Comparison of ENCODE assay signal across 1 cellular context in genomic region chr7:44634187-44634838, GRCh38.
TF ChIP-seq lines count a peak whose summit lies in the region.

No MANE protein-coding gene starts in this region.

TF ChIP-seq in GM23338, 12 proteins besides CTCF, POLR2A, EP300 and RAD21 (continued from another document):
- TF ChIP-seq, protein P1, sequence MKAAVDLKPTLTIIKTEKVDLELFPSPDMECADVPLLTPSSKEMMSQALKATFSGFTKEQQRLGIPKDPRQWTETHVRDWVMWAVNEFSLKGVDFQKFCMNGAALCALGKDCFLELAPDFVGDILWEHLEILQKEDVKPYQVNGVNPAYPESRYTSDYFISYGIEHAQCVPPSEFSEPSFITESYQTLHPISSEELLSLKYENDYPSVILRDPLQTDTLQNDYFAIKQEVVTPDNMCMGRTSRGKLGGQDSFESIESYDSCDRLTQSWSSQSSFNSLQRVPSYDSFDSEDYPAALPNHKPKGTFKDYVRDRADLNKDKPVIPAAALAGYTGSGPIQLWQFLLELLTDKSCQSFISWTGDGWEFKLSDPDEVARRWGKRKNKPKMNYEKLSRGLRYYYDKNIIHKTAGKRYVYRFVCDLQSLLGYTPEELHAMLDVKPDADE (IDR thresholded peaks at IDR 0.05): no peak
- TF ChIP-seq EZH2 (IDR thresholded peaks at IDR 0.05; ENCODE audit: low read depth, unreplicated experiment) (no peak), POLR2AphosphoS5 (IDR thresholded peaks at IDR 0.05; ENCODE audit: low read depth) (no peak), ZNF114 (CRISPR knock-in tag; IDR thresholded peaks at IDR 0.05) (no peak), CREB1 (CRISPR knock-in tag; IDR thresholded peaks at IDR 0.05; ENCODE audit: low read depth) (no peak), NANOG (IDR thresholded peaks at IDR 0.05; ENCODE audit: borderline replicate concordance) (no peak), REST (IDR thresholded peaks at IDR 0.05; ENCODE audit: unreplicated experiment) (no peak)
